In the genomic region with DNA sequence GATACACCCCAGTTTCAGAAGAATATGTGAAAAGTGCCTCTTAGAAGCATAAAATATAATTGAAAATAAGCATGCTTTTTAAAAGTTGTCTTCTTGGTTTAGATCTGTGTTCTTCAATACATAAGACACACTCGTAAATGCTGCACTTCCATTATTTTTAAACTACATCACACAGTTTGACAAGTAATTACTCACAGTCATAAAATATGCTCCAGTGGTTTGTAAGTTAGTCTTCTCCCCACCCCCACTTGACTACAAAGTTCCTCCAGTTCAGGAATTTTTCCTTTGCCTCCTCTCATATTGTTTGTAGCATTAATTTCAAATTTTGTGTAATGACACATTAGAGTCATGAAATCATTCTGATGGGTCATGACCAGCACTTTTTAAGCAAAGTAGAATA, we compare ENCODE assay signal across 22 cellular contexts.
A peak's percentile ranks its signal among the peaks of the same experiment; 100 is the strongest.
DNase-seq lines count a peak whose midpoint lies in the region; ATAC-seq, FAIRE-seq and TF ChIP-seq lines count a peak whose summit lies in the region.
"Had no signal": no experiment of that assay in that cellular context is flagged by ENCODE, and none has a peak within 500 bp of the region (broad histone marks: within the 10 kb centered on the region; RNA-seq: fewer than 3 reads in every experiment).

No MANE protein-coding gene starts in this region.

- FAIRE-seq in RCC 7860 (lab: Jason Lieb, UNC) (peak; percentile 95), D721Med (lab: Jason Lieb, UNC) (no peak)
- FAIRE-seq: colon, HepG2 had no signal

- no peak for TF ChIP-seq CTCF in D721Med (IDR thresholded peaks at IDR 0.05; ENCODE audit: insufficient read depth, missing control alignments)

- DNase-seq in A172 (ENCODE audit: low spot score), result peak; percentile 45
- peak; percentile 44 for DNase-seq in LHCN-M2 (ENCODE audit: low read depth)
- DNase-seq in RCC 7860 (ENCODE audit: low spot score), result peak; percentile 63
- peak; percentile 49 for DNase-seq in iris pigment epithelial cell (ENCODE audit: low read depth)
- no peak for DNase-seq in epidermal melanocyte (ENCODE audit: insufficient read length, low spot score)
- DNase-seq in D721Med (ENCODE audit: insufficient read length, low spot score), result no peak
- DNase-seq in putamen (ENCODE audit: low spot score), result no peak
- no peak for DNase-seq in Right ventricle myocardium superior
- DNase-seq: 8988T; activated CD4-positive, alpha-beta T cell treated with anti-CD3 and anti-CD28 coated beads for 36 hours; activated naive CD4-positive, alpha-beta T cell; activated T-cell treated with anti-CD3 and anti-CD28 coated beads, Interleukin-2, amount 50 U/mL, for 24 hours; adrenal gland; CD4-positive, alpha-beta memory T cell; effector memory CD4-positive, alpha-beta T cell; gastrocnemius medialis; GDM1; hypothalamus; NCI-H1436 treated with DMSO at 0.1 percent for 48 hours had no signal

- intact Hi-C loops in Right ventricle myocardium superior (cut with DNase I), result no loop called here

- ATAC-seq in Right ventricle myocardium superior (ENCODE audit: poor library complexity), result no peak
- ATAC-seq: activated CD4-positive, alpha-beta T cell treated with anti-CD3 and anti-CD28 coated beads for 36 hours; gastrocnemius medialis; GM23338; HepG2 had no signal

Comparison
In these comparisons a context has a peak if more than half of its experiments do, and no peak if none do; other contexts are left out.
1. DNase-seq: peak in A172 (single experiment), LHCN-M2 (single experiment), RCC 7860 (single experiment) and iris pigment epithelial cell (single experiment); none in epidermal melanocyte (single experiment), D721Med (single experiment), putamen (single experiment) and Right ventricle myocardium superior (single experiment).